Comparison of ENCODE assay signal across 21 cellular contexts in the genomic region with DNA sequence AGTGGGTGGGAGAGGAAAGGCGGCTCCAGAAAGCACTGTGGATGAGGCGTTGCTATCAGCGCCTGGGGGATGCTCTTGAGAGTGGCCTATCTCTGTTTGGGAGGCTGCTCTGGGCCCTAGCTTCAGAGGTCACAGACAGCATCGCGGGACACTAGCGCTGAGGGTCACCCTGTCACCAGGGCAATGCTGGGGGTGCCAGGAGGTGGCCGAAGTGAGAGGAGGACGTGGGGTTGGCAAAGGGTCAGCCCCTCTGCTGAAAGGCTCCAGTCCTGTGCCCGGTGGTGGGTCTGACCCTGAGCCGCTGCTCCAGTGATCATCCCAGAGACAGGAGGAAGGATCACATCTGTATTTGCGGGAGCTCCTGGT. TPM values are rescaled to one million over a fixed set of nuclear protein-coding genes. Genes with fewer than 3 reads are reported as not detected.
"Had no signal": no experiment of that assay in that cellular context is flagged by ENCODE, and none has a peak within 500 bp of the region (broad histone marks: within the 10 kb centered on the region; RNA-seq: fewer than 3 reads in every experiment).

No MANE protein-coding gene starts in this region.

- ATAC-seq: heart right ventricle; left lung; lower lobe of right lung; naive thymus-derived CD8-positive, alpha-beta T cell; sciatic nerve; stimulated activated naive B cell treated with anti-CD40 and anti-IgM and Interleukin-4, amounts not matched to agents 10 μg/mL and 1 μg/mL and 100 μg/mL, for 72 hours; stimulated activated naive CD8-positive, alpha-beta T cell treated with anti-CD3 and anti-CD28 coated beads, Interleukin-15, amount 100 ng/mL, for 72 hours had no signal

- H3K36me3 ChIP-seq: heart right ventricle, left lung, lower lobe of right lung, ovary, thoracic aorta had no signal

- H3K9me3 ChIP-seq: heart right ventricle, left lung, lower lobe of right lung, ovary, thoracic aorta had no signal

- H3K27ac ChIP-seq: heart right ventricle, left lung, lower lobe of right lung, ovary, skin epidermis, thoracic aorta had no signal

- H3K27me3 ChIP-seq: heart right ventricle, left lung, ovary had no signal

- H3K4me3 ChIP-seq: heart right ventricle, left lung, lower lobe of right lung, ovary, skin epidermis, thoracic aorta had no signal

- DNase-seq: foreskin melanocyte; heart right ventricle; hypothalamus; islet precursor cell; lower lobe of right lung; midbrain; naive thymus-derived CD8-positive, alpha-beta T cell; ovary; retina; stimulated activated CD4-positive, alpha-beta T cell treated with anti-CD3 and anti-CD28 coated beads, Interleukin-2, amount 100 ng/mL, for 24 hours; stimulated activated CD4-positive, alpha-beta T cell treated with anti-CD3 and anti-CD28 coated beads, Interleukin-4, amount 100 ng/mL, for 4 hours; stimulated activated naive B cell treated with anti-CD40 and anti-IgM and Interleukin-4, amounts not matched to agents 10 μg/mL and 1 μg/mL and 100 μg/mL, for 72 hours; stimulated activated naive CD8-positive, alpha-beta T cell treated with anti-CD3 and anti-CD28 coated beads, Interleukin-15, amount 100 ng/mL, for 72 hours; substantia nigra; trophoblast cell had no signal

RNA-seq across cellular contexts. Expression of a gene that starts 3.0 kb away (rescaled TPM):
- total RNA-seq: naive thymus-derived CD8-positive, alpha-beta T cell; progenitor cell of endocrine pancreas had no signal
- polyA plus RNA-seq: naive thymus-derived CD8-positive, alpha-beta T cell; neural cell had no signal
